11 cellular contexts compared by ENCODE assay signal in genomic region chr1:111205724-111206070, GRCh38. TPM values are rescaled to one million over a fixed set of nuclear protein-coding genes. Genes with fewer than 3 reads are reported as not detected.
DNase-seq lines count a peak whose midpoint lies in the region; ATAC-seq and TF ChIP-seq lines count a peak whose summit lies in the region.
"Had no signal": no experiment of that assay in that cellular context is flagged by ENCODE, and none has a peak within 500 bp of the region (broad histone marks: within the 10 kb centered on the region; RNA-seq: fewer than 3 reads in every experiment).

No MANE protein-coding gene starts in this region.

- TF ChIP-seq POLR2A in breast epithelium (IDR thresholded peaks at IDR 0.05) (no peak), upper lobe of left lung (IDR thresholded peaks at IDR 0.05) (no peak)

- intact Hi-C loops in MCF 10A (cut with micrococcal nuclease) (no loop called here), breast epithelium (cut with DNase I; ENCODE audit: low total_unique reads) (loop anchor here (5.0 kb wide), 1 partner anchor 1107 kb away; no protein-coding TSS in a partner anchor)

- WGBS in upper lobe of left lung, 2 donors: 12 to 26% methylated on average over 2 of the region's 2 CpGs

- BruUV-seq in MCF 10A (replicated peaks; lab: Mats Ljungman, UMichigan): no TSS peak

- H3K27me3 ChIP-seq in breast epithelium (no peaks in the 10 kb centered on the region), upper lobe of left lung (no peaks in the 10 kb centered on the region)

- no peak overlapping the region for H3K27ac ChIP-seq in breast epithelium
- H3K27ac ChIP-seq in upper lobe of left lung: peak overlapping the region; percentile 91 to 95 (median 93)
- H3K27ac ChIP-seq: C4-2B had no signal

- no peaks in the 10 kb centered on the region for H3K9me3 Mint-ChIP-seq in MCF 10A (ENCODE audit: unreplicated experiment)

- POLR2A ChIA-PET in MCF 10A (lab: Yijun Ruan, JAX): no interaction called here

- TF ChIP-seq EP300 in upper lobe of left lung (IDR thresholded peaks at IDR 0.05): peak in 1 of 4 donors; percentile 16

- TF ChIP-seq CTCF in MCF 10A (IDR thresholded peaks at IDR 0.05; ENCODE audit: unreplicated experiment) (no peak), breast epithelium (IDR thresholded peaks at IDR 0.05) (no peak), upper lobe of left lung (IDR thresholded peaks at IDR 0.05) (no peak)

- H3K27me3 Mint-ChIP-seq in MCF 10A (ENCODE audit: insufficient read depth, unreplicated experiment): peaks cover 12% of the 10 kb centered on the region

- no peak overlapping the region for H3K27ac Mint-ChIP-seq in MCF 10A (ENCODE audit: low read depth, unreplicated experiment)

- H3K4me3 ChIP-seq in breast epithelium (no peak overlapping the region), upper lobe of left lung (no peak overlapping the region)

- H3K36me3 Mint-ChIP-seq in MCF 10A (ENCODE audit: insufficient read depth, unreplicated experiment): no peaks in the 10 kb centered on the region

- H3K9me3 ChIP-seq in breast epithelium (no peaks in the 10 kb centered on the region), upper lobe of left lung (no peaks in the 10 kb centered on the region)

- no peak overlapping the region for H3K4me3 Mint-ChIP-seq in MCF 10A (ENCODE audit: unreplicated experiment)

- CTCF ChIA-PET in MCF 10A (lab: Yijun Ruan, JAX): interaction anchor here (2.1 kb wide), 1 partner anchor 17 kb away, joined by 17 read pairs; no protein-coding TSS in a partner anchor

- H3K36me3 ChIP-seq in breast epithelium (no peaks in the 10 kb centered on the region), upper lobe of left lung (no peaks in the 10 kb centered on the region)

- peaks cover 5% of the 10 kb centered on the region for H3K4me1 Mint-ChIP-seq in MCF 10A (ENCODE audit: insufficient read depth, unreplicated experiment)

- ATAC-seq in upper lobe of left lung (ENCODE audit: low FRiP score in 2 of 2): no peak
- ATAC-seq in activated CD4-positive, CD25-positive, alpha-beta regulatory T cell treated with anti-CD3 and anti-CD28 coated beads, Interleukin-2, amount 50 U/mL, for 24 hours: no peak
- ATAC-seq: HepG2 had no signal

- H3K4me1 ChIP-seq in breast epithelium (peaks cover 6 to 11% of the 10 kb centered on the region in 2 donors), upper lobe of left lung (peaks cover 37 to 47% (median 42%) of the 10 kb centered on the region in 4 donors)

- peak; percentile 40 for DNase-seq in MCF 10A (ENCODE audit: unreplicated experiment)
- no peak for DNase-seq in breast epithelium (ENCODE audit: low spot score in 2 of 2)
- peak; percentile 49 for DNase-seq in OCI-M1 (lab: John Stamatoyannopoulos, UW)
- DNase-seq in fibroblast of gingiva (ENCODE audit: low read depth): peak; percentile 66
- no peak for DNase-seq in upper lobe of left lung
- DNase-seq in NCI-H1436 treated with DMSO at 0.1 percent for 48 hours (lab: John Stamatoyannopoulos, UW): no peak
- no peak for DNase-seq in kidney glomerular epithelial cell (lab: John Stamatoyannopoulos, UW)
- DNase-seq: occipital lobe had no signal

RNA-seq across cellular contexts. Expression of gene DENND2D, which starts 5.3 kb away (rescaled TPM):
- total RNA-seq in MCF 10A (2022) (3.9 and 6.0 TPM in 2 replicates), breast epithelium (10 to 100 TPM; 27.7 to 70.8 (median 34.4) TPM), upper lobe of left lung (100 to 1,000 TPM in 1 of 6 donors, 10 to 100 TPM in 5; 44.4 to 154 (median 64.8) TPM)

RNA-seq across cellular contexts. Expression of gene CHI3L2, which starts 21.8 kb away (rescaled TPM):
- total RNA-seq in MCF 10A (2022) (1.4 and 2.1 TPM in 2 replicates), breast epithelium (10 to 100 TPM in 2 of 3 donors, 1 to 10 TPM in 1; 9.5 to 22.0 (median 14.1) TPM), upper lobe of left lung (100 to 1,000 TPM in 1 of 6 donors, 10 to 100 TPM in 4, 1 to 10 TPM in 1; 2.1 to 115 (median 21.3) TPM)

Comparison
In these comparisons a context has a peak if more than half of its experiments do, and no peak if none do; other contexts are left out.
1. DNase-seq: peak in MCF 10A (single experiment), OCI-M1 (single experiment) and fibroblast of gingiva (single experiment); none in breast epithelium (0 of 2), upper lobe of left lung (0 of 2), NCI-H1436 treated with DMSO at 0.1 percent for 48 hours (single experiment) and kidney glomerular epithelial cell (single experiment).
2. H3K27ac ChIP-seq: peak in upper lobe of left lung (4 of 4); none in breast epithelium (0 of 2).